ENCODE assay signal across 21 cellular contexts in the genomic region with DNA sequence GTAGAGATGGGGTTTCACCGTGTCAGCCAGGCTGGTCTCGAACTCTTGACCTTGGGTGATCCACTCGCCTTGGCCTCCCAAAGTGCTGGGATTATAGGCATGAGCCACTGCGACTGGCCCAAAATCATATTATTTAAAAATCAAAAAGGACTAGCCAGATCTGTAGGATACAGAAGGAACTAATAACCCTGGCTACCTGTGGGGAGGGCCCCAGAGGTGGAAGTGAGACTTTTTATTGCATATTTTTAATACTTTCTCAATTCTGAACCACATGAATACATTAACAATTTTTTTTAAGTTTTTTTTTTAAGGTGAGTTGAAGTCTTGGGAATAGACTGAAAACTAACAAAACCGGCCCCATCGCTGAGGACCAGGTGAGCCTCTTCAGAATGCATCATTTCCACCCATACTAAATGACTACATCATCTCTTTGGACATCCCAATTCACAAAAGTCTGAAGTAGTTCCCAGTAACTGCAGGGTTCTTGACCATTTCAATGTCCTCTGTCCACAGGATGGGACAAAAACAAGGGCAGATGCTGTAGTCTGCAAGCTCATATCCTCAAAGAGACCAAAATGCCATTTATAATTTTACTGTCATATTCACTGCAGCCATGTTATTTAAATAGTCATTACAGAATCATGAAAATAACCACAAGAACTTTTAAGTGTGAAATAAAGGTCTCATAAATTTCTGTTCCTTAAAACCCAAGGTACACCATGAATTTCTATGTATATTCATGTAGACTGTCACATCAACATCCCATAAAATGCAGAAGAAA. TPM values are rescaled to one million over a fixed set of nuclear protein-coding genes. Genes with fewer than 3 reads are reported as not detected.
DNase-seq lines count a peak whose midpoint lies in the region; ATAC-seq and TF ChIP-seq lines count a peak whose summit lies in the region.
"Had no signal": no experiment of that assay in that cellular context is flagged by ENCODE, and none has a peak within 500 bp of the region (broad histone marks: within the 10 kb centered on the region; RNA-seq: fewer than 3 reads in every experiment).

No MANE protein-coding gene starts in this region.

- no peaks in the 10 kb centered on the region for H3K36me3 Mint-ChIP-seq in natural killer cell treated with Interleukin-12 subunit alpha and Interleukin-12 subunit beta and Interleukin-15 and Interleukin-18, amount 100 ng/mL, for 72 hours
- no peaks in the 10 kb centered on the region for H3K36me3 Mint-ChIP-seq in natural killer cell
- peaks cover 18% of the 10 kb centered on the region for H3K36me3 Mint-ChIP-seq in stimulated activated memory B cell treated with anti-CD40 and anti-IgM and Interleukin-4, amounts not matched to agents 10 μg/mL and 1 μg/mL and 100 μg/mL, for 72 hours

- intact Hi-C loops in natural killer cell (cut with micrococcal nuclease), result no loop called here
- intact Hi-C loops in esophagus squamous epithelium (cut with DNase I), result no loop called here
- intact Hi-C loops in lower lobe of right lung (cut with DNase I), result no loop called here

- 96 to 98% methylated on average over 5 to 6 of the region's 6 CpGs for WGBS in esophagus squamous epithelium, 2 donors

- no peak for TF ChIP-seq POLR2A in esophagus squamous epithelium (IDR thresholded peaks at IDR 0.05)

- H3K9me3 ChIP-seq in esophagus squamous epithelium (no peaks in the 10 kb centered on the region), lower lobe of right lung (no peaks in the 10 kb centered on the region)
- H3K9me3 ChIP-seq: A549; BE2C; BLaER1 treated with 17β-estradiol and CSF1 and Interleukin-3, amounts not matched to agents 10 nM and 100 nM; Caco-2 had no signal

- no peaks in the 10 kb centered on the region for H3K4me1 Mint-ChIP-seq in natural killer cell treated with Interleukin-12 subunit alpha and Interleukin-12 subunit beta and Interleukin-15 and Interleukin-18, amount 100 ng/mL, for 72 hours (ENCODE audit: low read depth in 2 of 2)
- H3K4me1 Mint-ChIP-seq in natural killer cell, result no peaks in the 10 kb centered on the region
- H3K4me1 Mint-ChIP-seq in stimulated activated memory B cell treated with anti-CD40 and anti-IgM and Interleukin-4, amounts not matched to agents 10 μg/mL and 1 μg/mL and 100 μg/mL, for 72 hours, result peaks cover 7% of the 10 kb centered on the region
- H3K4me1 Mint-ChIP-seq: CD14-positive monocyte had no signal

- no peak overlapping the region for H3K27ac Mint-ChIP-seq in natural killer cell treated with Interleukin-12 subunit alpha and Interleukin-12 subunit beta and Interleukin-15 and Interleukin-18, amount 100 ng/mL, for 72 hours
- H3K27ac Mint-ChIP-seq in natural killer cell, result no peak overlapping the region
- H3K27ac Mint-ChIP-seq in stimulated activated memory B cell treated with anti-CD40 and anti-IgM and Interleukin-4, amounts not matched to agents 10 μg/mL and 1 μg/mL and 100 μg/mL, for 72 hours, result no peak overlapping the region
- H3K27ac Mint-ChIP-seq: CD4-positive, alpha-beta memory T cell; GM23338; H9 had no signal

- H3K4me3 ChIP-seq in esophagus squamous epithelium (no peak overlapping the region), lower lobe of right lung (no peak overlapping the region)
- H3K4me3 ChIP-seq: A549; BLaER1 treated with 17β-estradiol and CSF1 and Interleukin-3, amounts not matched to agents 10 nM and 100 nM; GM23338 had no signal

- peaks cover 0 to 99% (median 23%) of the 10 kb centered on the region in 3 donors for H3K36me3 ChIP-seq in esophagus squamous epithelium
- peaks cover 84% of the 10 kb centered on the region for H3K36me3 ChIP-seq in lower lobe of right lung

- TF ChIP-seq CTCF in natural killer cell (IDR thresholded peaks at IDR 0.05), result no peak
- TF ChIP-seq CTCF in VCaP (conservative IDR thresholded peaks at IDR 0.05), result no peak
- no peak for TF ChIP-seq CTCF in esophagus squamous epithelium (IDR thresholded peaks at IDR 0.05)
- no peak for TF ChIP-seq CTCF in lower lobe of right lung (IDR thresholded peaks at IDR 0.05)

- H3K27ac ChIP-seq in VCaP (peak overlapping the region; percentile 90; the same call in 1 of the 2 replicates), esophagus squamous epithelium (no peak overlapping the region), lower lobe of right lung (no peak overlapping the region)
- H3K27ac ChIP-seq: A549; BLaER1 treated with 17β-estradiol and CSF1 and Interleukin-3, amounts not matched to agents 10 nM and 100 nM had no signal

- no peaks in the 10 kb centered on the region for H3K27me3 ChIP-seq in esophagus squamous epithelium
- no peaks in the 10 kb centered on the region for H3K27me3 ChIP-seq in lower lobe of right lung (ENCODE audit: low read depth)
- H3K27me3 ChIP-seq: BE2C; BLaER1 treated with 17β-estradiol and CSF1 and Interleukin-3, amounts not matched to agents 10 nM and 100 nM had no signal

- peak; percentile 12 for DNase-seq in natural killer cell treated with Interleukin-12 subunit alpha and Interleukin-12 subunit beta and Interleukin-15 and Interleukin-18, amount 100 ng/mL, for 72 hours (ENCODE audit: low spot score)
- no peak for DNase-seq in natural killer cell
- no peak for DNase-seq in esophagus squamous epithelium (lab: John Stamatoyannopoulos, UW)
- no peak for DNase-seq in lower lobe of right lung
- DNase-seq in putamen (ENCODE audit: low spot score), result no peak
- DNase-seq: 8988T; ACHN; AML-193; BE2C; Caco-2; CD4-positive, alpha-beta memory T cell; DMS153; DND-41; H9 had no signal

- no peaks in the 10 kb centered on the region for H3K9me3 Mint-ChIP-seq in natural killer cell treated with Interleukin-12 subunit alpha and Interleukin-12 subunit beta and Interleukin-15 and Interleukin-18, amount 100 ng/mL, for 72 hours
- H3K9me3 Mint-ChIP-seq in natural killer cell, result no peaks in the 10 kb centered on the region
- no peaks in the 10 kb centered on the region for H3K9me3 Mint-ChIP-seq in stimulated activated memory B cell treated with anti-CD40 and anti-IgM and Interleukin-4, amounts not matched to agents 10 μg/mL and 1 μg/mL and 100 μg/mL, for 72 hours
- H3K9me3 Mint-ChIP-seq: CD14-positive monocyte, GM23338, H9 had no signal

- H3K4me3 Mint-ChIP-seq in natural killer cell treated with Interleukin-12 subunit alpha and Interleukin-12 subunit beta and Interleukin-15 and Interleukin-18, amount 100 ng/mL, for 72 hours, result no peak overlapping the region
- no peak overlapping the region for H3K4me3 Mint-ChIP-seq in natural killer cell
- H3K4me3 Mint-ChIP-seq in stimulated activated memory B cell treated with anti-CD40 and anti-IgM and Interleukin-4, amounts not matched to agents 10 μg/mL and 1 μg/mL and 100 μg/mL, for 72 hours, result no peak overlapping the region
- H3K4me3 Mint-ChIP-seq: CD14-positive monocyte; CD4-positive, alpha-beta memory T cell; GM23338; H9 had no signal

- H3K27me3 Mint-ChIP-seq in natural killer cell treated with Interleukin-12 subunit alpha and Interleukin-12 subunit beta and Interleukin-15 and Interleukin-18, amount 100 ng/mL, for 72 hours, result no peaks in the 10 kb centered on the region
- H3K27me3 Mint-ChIP-seq in natural killer cell (ENCODE audit: low read depth in 2 of 2), result no peaks in the 10 kb centered on the region
- H3K27me3 Mint-ChIP-seq in stimulated activated memory B cell treated with anti-CD40 and anti-IgM and Interleukin-4, amounts not matched to agents 10 μg/mL and 1 μg/mL and 100 μg/mL, for 72 hours, result no peaks in the 10 kb centered on the region
- H3K27me3 Mint-ChIP-seq: CD4-positive, alpha-beta memory T cell had no signal

- H3K4me1 ChIP-seq in esophagus squamous epithelium (no peaks in the 10 kb centered on the region), lower lobe of right lung (no peaks in the 10 kb centered on the region)
- H3K4me1 ChIP-seq: A549, BE2C had no signal

- no peak for ATAC-seq in natural killer cell treated with Interleukin-12 subunit alpha and Interleukin-12 subunit beta and Interleukin-15 and Interleukin-18, amount 100 ng/mL, for 72 hours
- ATAC-seq in natural killer cell, result no peak
- peak; percentile 77 for ATAC-seq in stimulated activated memory B cell treated with anti-CD40 and anti-IgM and Interleukin-4, amounts not matched to agents 10 μg/mL and 1 μg/mL and 100 μg/mL, for 72 hours
- ATAC-seq in lower lobe of right lung, result no peak
- ATAC-seq: A549, GM23338, HCT116 had no signal

RNA-seq across cellular contexts. Expression of gene RPL31, which starts 21.4 kb away (rescaled TPM):
- 1,000 to 10,000 TPM in 1 of 2 donors, 100 to 1,000 TPM in 1; 623 to 1,027 TPM for total RNA-seq in natural killer cell treated with Interleukin-12 subunit alpha and Interleukin-12 subunit beta and Interleukin-15 and Interleukin-18, amount 100 ng/mL, for 72 hours
- total RNA-seq in natural killer cell (100 to 1,000 TPM; 797 to 996 (median 940) TPM), esophagus squamous epithelium (1,000 to 10,000 TPM in 3 of 4 donors, 100 to 1,000 TPM in 1; 638 to 2,401 (median 1,440) TPM), lower lobe of right lung (1,065 TPM)
